Comparison of ENCODE assay signal across 15 cellular contexts in genomic region chr11:94028436-94028835, GRCh38. TPM values are rescaled to one million over a fixed set of nuclear protein-coding genes. Genes with fewer than 3 reads are reported as not detected.
DNase-seq lines count a peak whose midpoint lies in the region; ATAC-seq and TF ChIP-seq lines count a peak whose summit lies in the region.
"Had no signal": no experiment of that assay in that cellular context is flagged by ENCODE, and none has a peak within 500 bp of the region (broad histone marks: within the 10 kb centered on the region; RNA-seq: fewer than 3 reads in every experiment).

No MANE protein-coding gene starts in this region.

- no peaks in the 10 kb centered on the region for H3K36me3 ChIP-seq in adipocyte (ENCODE audit: control insufficient read depth, insufficient read depth, low read length, severe bottlenecking)
- H3K36me3 ChIP-seq: neutrophil had no signal

- H3K4me3 ChIP-seq in adipocyte (ENCODE audit: low read length), result no peak overlapping the region
- H3K4me3 ChIP-seq in fibroblast of pulmonary artery (replicated peaks; ENCODE audit: low read depth, low read length), result no peak overlapping the region

- no peak for TF ChIP-seq CTCF in fibroblast of pulmonary artery (IDR thresholded peaks at IDR 0.05; ENCODE audit: low read length, missing control alignments)

- no peaks in the 10 kb centered on the region for H3K4me1 ChIP-seq in adipocyte (ENCODE audit: control insufficient read depth, insufficient read depth, low read length)

- H3K9me3 ChIP-seq in adipocyte (ENCODE audit: control insufficient read depth, low read length), result peaks cover 4% of the 10 kb centered on the region
- H3K9me3 ChIP-seq: neutrophil had no signal

- ATAC-seq in GM21360 (IDR thresholded peaks at IDR 0.05; ENCODE audit: unreplicated experiment), result no peak
- ATAC-seq: stimulated activated effector memory CD8-positive, alpha-beta T cell treated with anti-CD3 and anti-CD28 coated beads, Interleukin-12 subunit alpha, Interleukin-12 subunit beta, amount 100 ng/mL, for 72 hours had no signal

- no peaks in the 10 kb centered on the region for H3K27me3 ChIP-seq in adipocyte (replicated peaks; ENCODE audit: control insufficient read depth, insufficient read depth, low read length)
- H3K27me3 ChIP-seq: neutrophil had no signal

- DNase-seq in DMS 273 (lab: John Stamatoyannopoulos, UW; ENCODE audit: unreplicated experiment), result peak; percentile 13
- no peak for DNase-seq in DMS 273 treated with DMSO at 0.1 percent for 48 hours (lab: John Stamatoyannopoulos, UW)
- peak; percentile 52 for DNase-seq in adipocyte (ENCODE audit: low read depth)
- DNase-seq in fibroblast of pulmonary artery (ENCODE audit: low read depth), result peak; percentile 38
- peak; percentile 91 for DNase-seq in renal cortical epithelial cell (ENCODE audit: low read depth)
- no peak for DNase-seq in NCI-H2029 (lab: John Stamatoyannopoulos, UW)
- no peak for DNase-seq in NCI-H1105 (lab: John Stamatoyannopoulos, UW)
- DNase-seq: activated B cell treated with CpG ODN at 0.5 μM for 24 hours; activated naive CD4-positive, alpha-beta T cell; NCI-H446 treated with DMSO at 0.1 percent for 48 hours had no signal

- no peak overlapping the region for H3K9ac ChIP-seq in adipocyte (ENCODE audit: low read length)

RNA-seq across cellular contexts. Expression of gene HEPHL1, which starts 7.3 kb away (rescaled TPM):
- 0.35 and 0.69 TPM in 2 replicates for total RNA-seq in renal cortical epithelial cell
- total RNA-seq: activated B cell treated with CpG ODN at 0.5 μM for 24 hours, lung microvascular endothelial cell, OCI-LY7 had no signal

Comparison
In these comparisons a context has a peak if more than half of its experiments do, and no peak if none do; other contexts are left out.
1. DNase-seq: peak in DMS 273 (single experiment), adipocyte (single experiment), fibroblast of pulmonary artery (single experiment) and renal cortical epithelial cell (single experiment); none in DMS 273 treated with DMSO at 0.1 percent for 48 hours (single experiment), NCI-H2029 (single experiment) and NCI-H1105 (single experiment).